Comparison of ENCODE assay signal across 18 cellular contexts in the genomic region with DNA sequence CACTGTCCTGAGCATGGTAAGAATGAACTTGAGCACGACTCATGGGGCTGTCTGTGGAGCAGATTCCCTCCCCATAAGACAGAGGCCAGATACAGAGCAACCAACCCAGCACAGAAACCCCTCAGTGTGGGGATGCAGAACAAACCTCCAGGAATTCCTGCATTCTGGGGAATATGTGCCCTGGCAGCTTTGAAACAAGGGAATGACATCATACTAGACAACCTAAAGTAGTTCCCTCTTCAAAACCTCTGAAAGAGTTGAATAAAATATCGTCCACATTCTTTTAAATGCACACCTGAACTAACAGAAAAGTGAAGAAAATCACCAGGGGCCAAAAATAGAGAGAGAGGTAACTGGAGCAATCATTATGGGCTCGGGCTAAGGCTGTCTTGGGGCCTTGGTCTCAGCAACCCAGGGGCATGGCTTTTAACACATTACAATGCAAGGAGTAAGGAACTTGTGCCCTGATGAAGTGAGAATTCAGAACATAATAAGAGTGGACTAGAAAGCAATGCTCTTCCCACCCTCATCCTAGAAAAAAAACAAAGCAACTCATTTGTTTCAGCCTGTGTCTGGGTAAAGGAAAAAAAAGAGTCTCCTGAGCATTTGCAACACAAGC. TPM values are rescaled to one million over a fixed set of nuclear protein-coding genes. Genes with fewer than 3 reads are reported as not detected.
DNase-seq lines count a peak whose midpoint lies in the region; ATAC-seq and TF ChIP-seq lines count a peak whose summit lies in the region.
"Had no signal": no experiment of that assay in that cellular context is flagged by ENCODE, and none has a peak within 500 bp of the region (broad histone marks: within the 10 kb centered on the region; RNA-seq: fewer than 3 reads in every experiment).

No MANE protein-coding gene starts in this region.

- H2BK5ac ChIP-seq in H9 (ENCODE audit: insufficient read length, low read length) (no peak overlapping the region), mesendoderm (ENCODE audit: low read length) (no peak overlapping the region)

- H3K79me2 ChIP-seq in H9 (ENCODE audit: insufficient read depth, low read length) (no peaks in the 10 kb centered on the region), mesendoderm (ENCODE audit: control insufficient read depth, insufficient read depth, low read length) (no peaks in the 10 kb centered on the region)

- TF ChIP-seq CTCF in H9 (conservative IDR thresholded peaks at IDR 0.05): no peak
- no peak for TF ChIP-seq CTCF in foreskin keratinocyte (conservative IDR thresholded peaks at IDR 0.05)

- H2AFZ ChIP-seq in H9 (ENCODE audit: low read length): no peak overlapping the region

- H4K91ac ChIP-seq in H9 (ENCODE audit: insufficient read length, low read depth, low read length): no peak overlapping the region

- H3K23ac ChIP-seq in H9 (ENCODE audit: insufficient read length, low read depth, low read length) (no peak overlapping the region), mesendoderm (ENCODE audit: low read length) (no peak overlapping the region)

- H4K5ac ChIP-seq in H9 (ENCODE audit: insufficient read length, low read depth, low read length) (no peak overlapping the region), mesendoderm (ENCODE audit: low read length) (no peak overlapping the region)

- H3T11ph ChIP-seq in H9 (ENCODE audit: low read length): no peak overlapping the region

- no peaks in the 10 kb centered on the region for H3K23me2 ChIP-seq in H9 (ENCODE audit: insufficient read length, low read depth, low read length, poor library complexity, severe bottlenecking)

- H2BK15ac ChIP-seq in H9 (ENCODE audit: low read depth, low read length) (no peak overlapping the region), mesendoderm (replicated peaks; ENCODE audit: low read depth) (no peak overlapping the region)

- H3K27me3 Mint-ChIP-seq in H9 (ENCODE audit: low read depth): no peaks in the 10 kb centered on the region
- H3K27me3 Mint-ChIP-seq in activated T-helper 1 cell treated with anti-CD3 and anti-CD28 coated beads, Interleukin-12 subunit alpha, Interleukin-12 subunit beta, Interleukin-2, Interleukin-4 antibody, amounts not matched to agents 30 ng/mL and 10 ng/mL and 1 ng/mL, durations not matched to agents 14 hours and 24 hours and 36 hours (ENCODE audit: insufficient read depth): peaks cover 5% of the 10 kb centered on the region
- H3K27me3 Mint-ChIP-seq: CD4-positive, alpha-beta memory T cell had no signal

- no peaks in the 10 kb centered on the region for H3K27me3 ChIP-seq in H9 (ENCODE audit: insufficient read depth, low read length)
- H3K27me3 ChIP-seq in mesendoderm (ENCODE audit: insufficient read depth, low read length, poor library complexity): no peaks in the 10 kb centered on the region
- H3K27me3 ChIP-seq in foreskin keratinocyte: no peaks in the 10 kb centered on the region
- H3K27me3 ChIP-seq: BE2C had no signal

- H4K20me1 ChIP-seq in H9 (ENCODE audit: control insufficient read depth, insufficient read depth, insufficient read length): no peaks in the 10 kb centered on the region

- no peak for ATAC-seq in HG03196 (IDR thresholded peaks at IDR 0.05; ENCODE audit: unreplicated experiment)
- ATAC-seq in foreskin keratinocyte: no peak
- ATAC-seq: Panc1, Right ventricle myocardium inferior had no signal

- DNase-seq in H9 (no peak), mesendoderm (peak; percentile 32), cerebellum (ENCODE audit: low spot score) (no peak), foreskin keratinocyte (no peak)
- DNase-seq in activated T-helper 1 cell treated with anti-CD3 and anti-CD28 coated beads, Interleukin-12 subunit alpha, Interleukin-12 subunit beta, Interleukin-2, Interleukin-4 antibody, amounts not matched to agents 30 ng/mL and 10 ng/mL and 1 ng/mL, durations not matched to agents 14 hours and 24 hours and 36 hours (ENCODE audit: low spot score): no peak
- DNase-seq: BE2C; CD4-positive, alpha-beta memory T cell; DMS79 treated with DMSO at 0.1 percent for 48 hours; GDM1; NCI-H146; NCI-H345; NCI-H526 treated with DMSO at 0.1 percent for 48 hours; SK-N-SH had no signal

- no peaks in the 10 kb centered on the region for H3K9me3 ChIP-seq in ES-I3 (ENCODE audit: control insufficient read depth, insufficient read depth, low read length)
- no peaks in the 10 kb centered on the region for H3K9me3 ChIP-seq in H9 (ENCODE audit: control insufficient read depth, low read depth, low read length)
- H3K9me3 ChIP-seq: BE2C, SK-N-SH had no signal

- H2BK120ac ChIP-seq in H9 (ENCODE audit: low read depth, low read length, poor library complexity, severe bottlenecking) (no peak overlapping the region), mesendoderm (ENCODE audit: low read depth, low read length) (peak overlapping the region; percentile 74)

- WGBS in H9 (ENCODE audit: extremely low coverage, insufficient read length, low lambda C conversion rate): no CpG with 5 or more reads among the region's 3 CpGs
- WGBS in mesendoderm (ENCODE audit: extremely low coverage, insufficient coverage, low lambda C conversion rate): no CpG with 5 or more reads among the region's 3 CpGs

- H3K9me3 Mint-ChIP-seq in H9: peaks cover 3 to 4% of the 10 kb centered on the region in 2 experiments; a peak in 3 of 5 replicates
- no peaks in the 10 kb centered on the region for H3K9me3 Mint-ChIP-seq in activated T-helper 1 cell treated with anti-CD3 and anti-CD28 coated beads, Interleukin-12 subunit alpha, Interleukin-12 subunit beta, Interleukin-2, Interleukin-4 antibody, amounts not matched to agents 30 ng/mL and 10 ng/mL and 1 ng/mL, durations not matched to agents 14 hours and 24 hours and 36 hours

- no peaks in the 10 kb centered on the region for H3K79me1 ChIP-seq in H9 (ENCODE audit: insufficient read depth, low read depth, low read length, poor library complexity, severe bottlenecking)
- H3K79me1 ChIP-seq in mesendoderm (ENCODE audit: low read length): no peaks in the 10 kb centered on the region

- H3K4me3 ChIP-seq in mesendoderm (ENCODE audit: low read length): no peak overlapping the region

- no peak overlapping the region for H4K8ac ChIP-seq in H9 (replicated peaks; ENCODE audit: insufficient read length, low read depth, low read length)
- no peak overlapping the region for H4K8ac ChIP-seq in mesendoderm (ENCODE audit: low read depth, low read length)

- peak overlapping the region; percentile 88 to 99 (median 94); a peak in 5 of 7 replicates for H3K27ac Mint-ChIP-seq in H9
- H3K27ac Mint-ChIP-seq in activated T-helper 1 cell treated with anti-CD3 and anti-CD28 coated beads, Interleukin-12 subunit alpha, Interleukin-12 subunit beta, Interleukin-2, Interleukin-4 antibody, amounts not matched to agents 30 ng/mL and 10 ng/mL and 1 ng/mL, durations not matched to agents 14 hours and 24 hours and 36 hours: peak overlapping the region; percentile 37

- H3K18ac ChIP-seq in H9 (ENCODE audit: insufficient read length, low read depth, low read length) (no peak overlapping the region), mesendoderm (ENCODE audit: low read length) (peak overlapping the region; percentile 80)

- H3K36me3 Mint-ChIP-seq in H9 (ENCODE audit: insufficient read depth in 1 of 3, low read depth in 3 of 3): 0 out of 7 replicates have a peak, but pooled peaks cover 0 to 4% (median 0%) of the 10 kb centered on the region in 3 experiments
- H3K36me3 Mint-ChIP-seq in activated T-helper 1 cell treated with anti-CD3 and anti-CD28 coated beads, Interleukin-12 subunit alpha, Interleukin-12 subunit beta, Interleukin-2, Interleukin-4 antibody, amounts not matched to agents 30 ng/mL and 10 ng/mL and 1 ng/mL, durations not matched to agents 14 hours and 24 hours and 36 hours (ENCODE audit: low read depth): peaks cover 1% of the 10 kb centered on the region

- H3K4me1 ChIP-seq in ES-I3 (ENCODE audit: insufficient read depth, low read length) (peaks cover 32% of the 10 kb centered on the region), H9 (ENCODE audit: insufficient read depth, low read length) (peaks cover 11% of the 10 kb centered on the region; the same call in 1 of the 2 replicates), mesendoderm (ENCODE audit: control insufficient read depth, low read depth, low read length) (peaks cover 7% of the 10 kb centered on the region), foreskin keratinocyte (peaks cover 22% of the 10 kb centered on the region)

- H3K4me2 ChIP-seq in H9 (ENCODE audit: insufficient read depth, insufficient read length, low read length) (no peak overlapping the region), mesendoderm (ENCODE audit: low read length) (no peak overlapping the region)
- H3K4me2 ChIP-seq: SK-N-SH had no signal

- intact Hi-C loops in activated T-helper 1 cell treated with anti-CD3 and anti-CD28 coated beads, Interleukin-12 subunit alpha, Interleukin-12 subunit beta, Interleukin-2, Interleukin-4 antibody, amounts not matched to agents 30 ng/mL and 10 ng/mL and 1 ng/mL, durations not matched to agents 14 hours and 24 hours and 36 hours (cut with micrococcal nuclease): loop anchor here (10.0 kb wide), 1 partner anchor 1038 kb away; no protein-coding TSS in a partner anchor

- H2AK5ac ChIP-seq in H9 (ENCODE audit: insufficient read length, low read length) (no peak overlapping the region), mesendoderm (ENCODE audit: low read length) (no peak overlapping the region)

- H3K9ac ChIP-seq in ES-I3 (ENCODE audit: low read depth, low read length): peak overlapping the region; percentile 17; the same call in 1 of the 2 replicates
- no peak overlapping the region for H3K9ac ChIP-seq in H9 (ENCODE audit: extremely low read depth, insufficient read length, low read length)
- no peak overlapping the region for H3K9ac ChIP-seq in mesendoderm (ENCODE audit: low read length)
- H3K9ac ChIP-seq: SK-N-SH had no signal

- no peak overlapping the region for H2BK12ac ChIP-seq in H9 (ENCODE audit: insufficient read length, low read depth, low read length)

- H3K27ac ChIP-seq in H9 (ENCODE audit: insufficient read length, low read depth, low read length) (no peak overlapping the region), mesendoderm (ENCODE audit: low read depth, low read length) (peak overlapping the region; percentile 62), foreskin keratinocyte (no peak overlapping the region)

- peaks cover 49% of the 10 kb centered on the region in 2 experiments for H3K4me1 Mint-ChIP-seq in H9
- peaks cover 34% of the 10 kb centered on the region for H3K4me1 Mint-ChIP-seq in activated T-helper 1 cell treated with anti-CD3 and anti-CD28 coated beads, Interleukin-12 subunit alpha, Interleukin-12 subunit beta, Interleukin-2, Interleukin-4 antibody, amounts not matched to agents 30 ng/mL and 10 ng/mL and 1 ng/mL, durations not matched to agents 14 hours and 24 hours and 36 hours (ENCODE audit: low read depth)

- H3K4ac ChIP-seq in H9 (ENCODE audit: low read depth, low read length) (no peak overlapping the region), mesendoderm (ENCODE audit: low read depth, low read length) (no peak overlapping the region)

- H3K14ac ChIP-seq in H9 (ENCODE audit: insufficient read depth, low read length): no peak overlapping the region; the same call in 1 of the 2 replicates

- no peak overlapping the region for H2BK20ac ChIP-seq in H9 (ENCODE audit: low read depth, low read length, poor library complexity, severe bottlenecking)

- H3K56ac ChIP-seq in H9 (ENCODE audit: insufficient read length, low read depth, low read length) (no peak overlapping the region), mesendoderm (ENCODE audit: low read length) (peak overlapping the region; percentile 34)

- H3K4me3 Mint-ChIP-seq in H9: peak overlapping the region; percentile 33 to 37; a peak in 2 of 5 replicates
- no peak overlapping the region for H3K4me3 Mint-ChIP-seq in activated T-helper 1 cell treated with anti-CD3 and anti-CD28 coated beads, Interleukin-12 subunit alpha, Interleukin-12 subunit beta, Interleukin-2, Interleukin-4 antibody, amounts not matched to agents 30 ng/mL and 10 ng/mL and 1 ng/mL, durations not matched to agents 14 hours and 24 hours and 36 hours
- H3K4me3 Mint-ChIP-seq: CD4-positive, alpha-beta memory T cell had no signal

- H3K36me3 ChIP-seq in ES-I3 (ENCODE audit: insufficient read depth, low read length) (no peaks in the 10 kb centered on the region), mesendoderm (ENCODE audit: control insufficient read depth, insufficient read depth, low read length) (no peaks in the 10 kb centered on the region)
- H3K36me3 ChIP-seq: BE2C had no signal

RNA-seq across cellular contexts. Expression of a gene that starts 43.8 kb away (rescaled TPM):
- total RNA-seq in H9 (2021): not detected in 2 replicates
- total RNA-seq in activated T-helper 1 cell treated with anti-CD3 and anti-CD28 coated beads, Interleukin-12 subunit alpha, Interleukin-12 subunit beta, Interleukin-2, Interleukin-4 antibody, amounts not matched to agents 30 ng/mL and 10 ng/mL and 1 ng/mL, durations not matched to agents 14 hours and 24 hours and 36 hours: not detected in 2 replicates
- not detected for polyA plus RNA-seq in mesendoderm (2013, experiment 1 of 2)
- polyA plus RNA-seq in mesendoderm (2013, experiment 2 of 2): not detected
- 0.27 TPM for total RNA-seq in cerebellum
- total RNA-seq in foreskin keratinocyte: not detected in 2 replicates
- not detected in 2 replicates for polyA plus RNA-seq in foreskin keratinocyte
- total RNA-seq: CD4-positive, alpha-beta memory T cell had no signal
- polyA plus RNA-seq: AG04450; CD4-positive, alpha-beta memory T cell; SK-N-SH had no signal

RNA-seq across cellular contexts. Expression of a gene that starts 44.0 kb away (rescaled TPM):
- 139 and 141 TPM in 2 replicates for total RNA-seq in H9 (2021)
- total RNA-seq in activated T-helper 1 cell treated with anti-CD3 and anti-CD28 coated beads, Interleukin-12 subunit alpha, Interleukin-12 subunit beta, Interleukin-2, Interleukin-4 antibody, amounts not matched to agents 30 ng/mL and 10 ng/mL and 1 ng/mL, durations not matched to agents 14 hours and 24 hours and 36 hours: 147 and 148 TPM in 2 replicates
- polyA plus RNA-seq in mesendoderm (2013, experiment 1 of 2): 47.2 TPM
- 46.4 TPM for polyA plus RNA-seq in mesendoderm (2013, experiment 2 of 2)
- total RNA-seq in cerebellum: 32.5 TPM
- 8.4 and 10.4 TPM in 2 replicates for total RNA-seq in foreskin keratinocyte
- polyA plus RNA-seq in foreskin keratinocyte: 4.4 and 5.3 TPM in 2 replicates
